Comparison of ENCODE assay signal across 16 cellular contexts in genomic region chr21:43768868-43769167, GRCh38. TPM values are rescaled to one million over a fixed set of nuclear protein-coding genes. Genes with fewer than 3 reads are reported as not detected.
A peak's percentile ranks its signal among the peaks of the same experiment; 100 is the strongest.
DNase-seq lines count a peak whose midpoint lies in the region; ATAC-seq and TF ChIP-seq lines count a peak whose summit lies in the region.
"Had no signal": no experiment of that assay in that cellular context is flagged by ENCODE, and none has a peak within 500 bp of the region (broad histone marks: within the 10 kb centered on the region; RNA-seq: fewer than 3 reads in every experiment).

No MANE protein-coding gene starts in this region.

- H3K4me1 Mint-ChIP-seq in WTC11 = peaks cover 49% of the 10 kb centered on the region

- H3K27me3 ChIP-seq in iPS-15b (ENCODE audit: control insufficient read depth, insufficient read depth, low read length) (no peaks in the 10 kb centered on the region), subcutaneous abdominal adipose tissue (ENCODE audit: control insufficient read depth in 5 of 5, insufficient read depth in 4 of 5, low read length in 5 of 5) (no peaks in the 10 kb centered on the region)
- H3K27me3 ChIP-seq: sigmoid colon had no signal

- peaks cover 7% of the 10 kb centered on the region for H3K36me3 Mint-ChIP-seq in WTC11

- H3K9me3 ChIP-seq in HEK293 (ENCODE audit: control insufficient read depth, insufficient read depth, low read depth, low read length) (no peaks in the 10 kb centered on the region), iPS-15b (ENCODE audit: control insufficient read depth, insufficient read depth, low read length) (no peaks in the 10 kb centered on the region), subcutaneous abdominal adipose tissue (ENCODE audit: control insufficient read depth in 5 of 5, low read length in 5 of 5) (no peaks in the 10 kb centered on the region)
- H3K9me3 ChIP-seq: sigmoid colon had no signal

- H3K36me3 ChIP-seq in HEK293 (ENCODE audit: control insufficient read depth in 2 of 2, insufficient read depth in 1 of 2, low read length in 2 of 2) (peaks cover 3 to 10% of the 10 kb centered on the region in 2 experiments; a peak in 2 of 3 replicates), iPS-15b (ENCODE audit: control insufficient read depth, insufficient read depth, low read length) (peaks cover 6% of the 10 kb centered on the region), subcutaneous abdominal adipose tissue (ENCODE audit: control insufficient read depth in 5 of 5, insufficient read depth in 5 of 5, low read length in 5 of 5) (peaks cover 0 to 16% (median 10%) of the 10 kb centered on the region in 5 donors)

- H3K27ac ChIP-seq in HEK293 (ENCODE audit: extremely low read depth, low read depth, low read length) = no peak overlapping the region
- H3K27ac ChIP-seq in subcutaneous abdominal adipose tissue (ENCODE audit: low read depth, low read length) = peak overlapping the region; percentile 89
- H3K27ac ChIP-seq: KMS-11 had no signal

- H3K9ac ChIP-seq in iPS-15b (ENCODE audit: low read depth, low read length) (peak overlapping the region; percentile 60), subcutaneous abdominal adipose tissue (ENCODE audit: low read length in 5 of 5) (peak overlapping the region in 1 of 5 donors; percentile 28)
- H3K9ac ChIP-seq: KMS-11 had no signal

- CTCF ChIA-PET in HEK293 (lab: Yijun Ruan, JAX) (interaction anchor here (0.5 to 1.7 kb wide), 3 partner anchors 21 to 209 kb away, joined by 3 to 5 read pairs (median 4); partner anchors contain the start of gene RRP1), WTC11 (lab: Charles Lee) (interaction anchor here (0.6 to 3.9 kb wide), 4 partner anchors 20 to 63 kb away, joined by 3 to 29 read pairs (median 6); partner anchors contain the start of gene RRP1)

- ATAC-seq in WTC11 (peak; percentile 25), GM21360 (IDR thresholded peaks at IDR 0.05; ENCODE audit: unreplicated experiment) (no peak), HG03460 (IDR thresholded peaks at IDR 0.05; ENCODE audit: unreplicated experiment) (no peak), HG03565 (IDR thresholded peaks at IDR 0.05; ENCODE audit: unreplicated experiment) (no peak)
- ATAC-seq: activated CD4-positive, CD25-positive, alpha-beta regulatory T cell treated with anti-CD3 and anti-CD28 coated beads, Interleukin-2, amount 50 U/mL, for 24 hours; CD8-positive, alpha-beta T cell had no signal

- TF ChIP-seq CTCF in HEK293 (tag by site-specific recombination; IDR thresholded peaks at IDR 0.05) (no peak), WTC11 (IDR thresholded peaks at IDR 0.05) (no peak)

- no peaks in the 10 kb centered on the region for H3K4me1 ChIP-seq in HEK293 (ENCODE audit: control insufficient read depth, insufficient read depth, low read length)
- no peaks in the 10 kb centered on the region for H3K4me1 ChIP-seq in iPS-15b (ENCODE audit: control insufficient read depth, insufficient read depth, low read length)
- peaks cover 2 to 31% (median 21%) of the 10 kb centered on the region in 5 donors for H3K4me1 ChIP-seq in subcutaneous abdominal adipose tissue (ENCODE audit: control insufficient read depth in 5 of 5, insufficient read depth in 5 of 5, low read length in 5 of 5)

- H3K27me3 Mint-ChIP-seq in WTC11 (ENCODE audit: low read depth) = no peaks in the 10 kb centered on the region; the same call in 1 of the 2 replicates
- H3K27me3 Mint-ChIP-seq: activated naive CD8-positive, alpha-beta T cell treated with anti-CD3 and anti-CD28 coated beads, Interleukin-2, amount 50 U/mL, for 24 hours had no signal

- no peak overlapping the region for H3K4me3 ChIP-seq in HEK293 (ENCODE audit: low read depth, low read length)
- H3K4me3 ChIP-seq in iPS-15b (ENCODE audit: low read depth, low read length) = no peak overlapping the region
- peak overlapping the region in 1 of 5 donors; percentile 6 for H3K4me3 ChIP-seq in subcutaneous abdominal adipose tissue (ENCODE audit: low read depth in 1 of 5, low read length in 5 of 5)
- H3K4me3 ChIP-seq: sigmoid colon had no signal

- no peaks in the 10 kb centered on the region for H3K9me3 Mint-ChIP-seq in WTC11
- H3K9me3 Mint-ChIP-seq: activated naive CD8-positive, alpha-beta T cell treated with anti-CD3 and anti-CD28 coated beads, Interleukin-2, amount 50 U/mL, for 24 hours; CD8-positive, alpha-beta T cell had no signal

- H3K27ac Mint-ChIP-seq in WTC11 = peak overlapping the region; percentile 88
- H3K27ac Mint-ChIP-seq: activated naive CD8-positive, alpha-beta T cell treated with anti-CD3 and anti-CD28 coated beads, Interleukin-2, amount 50 U/mL, for 24 hours; CD8-positive, alpha-beta T cell had no signal

- no peak overlapping the region for H3K4me3 Mint-ChIP-seq in WTC11
- H3K4me3 Mint-ChIP-seq: activated naive CD8-positive, alpha-beta T cell treated with anti-CD3 and anti-CD28 coated beads, Interleukin-2, amount 50 U/mL, for 24 hours; CD8-positive, alpha-beta T cell had no signal

- no peak for DNase-seq in WTC11 (ENCODE audit: low spot score)
- DNase-seq: activated naive CD8-positive, alpha-beta T cell treated with anti-CD3 and anti-CD28 coated beads, Interleukin-2, amount 50 U/mL, for 24 hours; CD8-positive, alpha-beta T cell; foreskin melanocyte; naive B cell; NCI-H1436 treated with DMSO at 0.1 percent for 48 hours; NCI-H69; sigmoid colon had no signal

- POLR2A ChIA-PET in HEK293 (lab: Yijun Ruan, JAX) (interaction anchor here (0.7 to 1.3 kb wide), 2 partner anchors 19 to 40 kb away, joined by 3 to 4 read pairs; no protein-coding TSS in a partner anchor), WTC11 (lab: Charles Lee) (no interaction called here)

TF ChIP-seq in HEK293, 187 proteins besides CTCF, POLR2A, EP300 and RAD21 (continues in another document):
- TF ChIP-seq, protein P1, sequence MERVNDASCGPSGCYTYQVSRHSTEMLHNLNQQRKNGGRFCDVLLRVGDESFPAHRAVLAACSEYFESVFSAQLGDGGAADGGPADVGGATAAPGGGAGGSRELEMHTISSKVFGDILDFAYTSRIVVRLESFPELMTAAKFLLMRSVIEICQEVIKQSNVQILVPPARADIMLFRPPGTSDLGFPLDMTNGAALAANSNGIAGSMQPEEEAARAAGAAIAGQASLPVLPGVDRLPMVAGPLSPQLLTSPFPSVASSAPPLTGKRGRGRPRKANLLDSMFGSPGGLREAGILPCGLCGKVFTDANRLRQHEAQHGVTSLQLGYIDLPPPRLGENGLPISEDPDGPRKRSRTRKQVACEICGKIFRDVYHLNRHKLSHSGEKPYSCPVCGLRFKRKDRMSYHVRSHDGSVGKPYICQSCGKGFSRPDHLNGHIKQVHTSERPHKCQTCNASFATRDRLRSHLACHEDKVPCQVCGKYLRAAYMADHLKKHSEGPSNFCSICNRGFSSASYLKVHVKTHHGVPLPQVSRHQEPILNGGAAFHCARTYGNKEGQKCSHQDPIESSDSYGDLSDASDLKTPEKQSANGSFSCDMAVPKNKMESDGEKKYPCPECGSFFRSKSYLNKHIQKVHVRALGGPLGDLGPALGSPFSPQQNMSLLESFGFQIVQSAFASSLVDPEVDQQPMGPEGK (tag by site-specific recombination; IDR thresholded peaks at IDR 0.05) = 0 out of 2 replicates have a peak, but pooled peaks have one; percentile 3
- 0 out of 2 replicates have a peak, but pooled peaks have one; percentile 14 for TF ChIP-seq ZIC2 (tag by site-specific recombination; IDR thresholded peaks at IDR 0.05)
- TF ChIP-seq SALL2 (tag by site-specific recombination; IDR thresholded peaks at IDR 0.05; ENCODE audit: borderline replicate concordance) = no peak

TF ChIP-seq in WTC11, 78 proteins besides CTCF, POLR2A, EP300 and RAD21:
- TF ChIP-seq SP1 (CRISPR knock-in tag; conservative IDR thresholded peaks at IDR 0.05) (0 out of 2 replicates have a peak, but pooled peaks have one; percentile 12), SMAD4 (CRISPR knock-in tag; IDR thresholded peaks at IDR 0.05) (no peak)
- TF ChIP-seq, protein P2, sequence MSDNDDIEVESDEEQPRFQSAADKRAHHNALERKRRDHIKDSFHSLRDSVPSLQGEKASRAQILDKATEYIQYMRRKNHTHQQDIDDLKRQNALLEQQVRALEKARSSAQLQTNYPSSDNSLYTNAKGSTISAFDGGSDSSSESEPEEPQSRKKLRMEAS (CRISPR knock-in tag; IDR thresholded peaks at IDR 0.05) = no peak
- TF ChIP-seq, protein P3, sequence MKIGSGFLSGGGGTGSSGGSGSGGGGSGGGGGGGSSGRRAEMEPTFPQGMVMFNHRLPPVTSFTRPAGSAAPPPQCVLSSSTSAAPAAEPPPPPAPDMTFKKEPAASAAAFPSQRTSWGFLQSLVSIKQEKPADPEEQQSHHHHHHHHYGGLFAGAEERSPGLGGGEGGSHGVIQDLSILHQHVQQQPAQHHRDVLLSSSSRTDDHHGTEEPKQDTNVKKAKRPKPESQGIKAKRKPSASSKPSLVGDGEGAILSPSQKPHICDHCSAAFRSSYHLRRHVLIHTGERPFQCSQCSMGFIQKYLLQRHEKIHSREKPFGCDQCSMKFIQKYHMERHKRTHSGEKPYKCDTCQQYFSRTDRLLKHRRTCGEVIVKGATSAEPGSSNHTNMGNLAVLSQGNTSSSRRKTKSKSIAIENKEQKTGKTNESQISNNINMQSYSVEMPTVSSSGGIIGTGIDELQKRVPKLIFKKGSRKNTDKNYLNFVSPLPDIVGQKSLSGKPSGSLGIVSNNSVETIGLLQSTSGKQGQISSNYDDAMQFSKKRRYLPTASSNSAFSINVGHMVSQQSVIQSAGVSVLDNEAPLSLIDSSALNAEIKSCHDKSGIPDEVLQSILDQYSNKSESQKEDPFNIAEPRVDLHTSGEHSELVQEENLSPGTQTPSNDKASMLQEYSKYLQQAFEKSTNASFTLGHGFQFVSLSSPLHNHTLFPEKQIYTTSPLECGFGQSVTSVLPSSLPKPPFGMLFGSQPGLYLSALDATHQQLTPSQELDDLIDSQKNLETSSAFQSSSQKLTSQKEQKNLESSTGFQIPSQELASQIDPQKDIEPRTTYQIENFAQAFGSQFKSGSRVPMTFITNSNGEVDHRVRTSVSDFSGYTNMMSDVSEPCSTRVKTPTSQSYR (CRISPR knock-in tag; IDR thresholded peaks at IDR 0.05) = peak; percentile 27; the same call in 1 of the 2 replicates

RNA-seq across cellular contexts. Expression of gene CSTB, which starts 7.3 kb away (rescaled TPM):
- total RNA-seq in WTC11 (2021) = 35.2 to 38.6 TPM (median 36.1 TPM) in 3 replicates

RNA-seq across cellular contexts. Expression of gene RRP1, which starts 20.6 kb away (rescaled TPM):
- 45.0 to 53.0 TPM (median 45.9 TPM) in 3 replicates for total RNA-seq in WTC11 (2021)

RNA-seq across cellular contexts. Expression of gene PDXK, which starts 49.9 kb away (rescaled TPM):
- total RNA-seq in WTC11 (2021) = 116 to 123 TPM (median 120 TPM) in 3 replicates
